In the genomic region with DNA sequence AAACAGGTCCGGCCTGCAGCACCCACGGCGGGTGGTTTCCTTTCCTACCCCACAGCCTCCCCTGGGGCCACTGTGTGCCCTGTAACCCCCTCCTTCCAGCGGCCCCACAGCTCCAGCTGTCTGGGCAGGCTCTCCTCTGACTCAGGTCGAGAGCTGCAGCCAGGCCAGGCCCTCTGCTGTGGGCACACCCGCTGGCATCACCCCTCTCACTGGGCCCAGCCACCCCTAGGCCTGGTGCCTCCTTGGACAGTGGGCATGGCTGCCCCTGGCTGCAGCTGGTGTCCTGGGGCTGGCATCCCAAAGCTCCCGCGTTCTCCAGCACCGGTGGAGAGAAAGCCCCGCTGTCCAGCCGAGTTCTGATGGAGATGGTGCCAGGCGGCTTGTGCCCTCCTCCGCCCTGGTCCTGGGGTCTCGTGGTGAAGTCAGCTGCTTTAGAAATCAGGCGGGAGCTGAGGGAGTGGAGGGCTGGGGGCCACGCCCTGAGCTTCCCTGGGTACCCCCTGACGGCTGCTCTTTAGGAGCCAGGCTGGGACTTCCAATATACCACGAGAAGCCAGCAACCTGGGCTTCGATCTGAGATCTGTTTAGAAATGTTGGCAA, we compare ENCODE assay signal across 20 cellular contexts.
"Had no signal": no experiment of that assay in that cellular context is flagged by ENCODE, and none has a peak within 500 bp of the region (broad histone marks: within the 10 kb centered on the region; RNA-seq: fewer than 3 reads in every experiment).

No MANE protein-coding gene starts in this region.

- H3K4me1 ChIP-seq: foreskin keratinocyte, left lung, pancreas, sigmoid colon had no signal

- H3K27ac Mint-ChIP-seq: activated CD4-positive, alpha-beta T cell treated with anti-CD3 and anti-CD28 coated beads, Interleukin-2, amount 10 ng/mL, durations not matched to agents 7 days and 5 days; activated naive CD4-positive, alpha-beta T cell treated with anti-CD3 and anti-CD28 coated beads, Interleukin-2, amount 10 ng/mL, durations not matched to agents 7 days and 5 days; activated naive CD8-positive, alpha-beta T cell treated with anti-CD3 and anti-CD28 coated beads, Interleukin-2, amount 50 U/mL, for 24 hours; activated T-cell treated with anti-CD3 and anti-CD28 coated beads, Interleukin-2, amount 50 U/mL, for 24 hours; activated T-helper 2 cell treated with anti-CD3 and anti-CD28 coated beads, Interferon-gamma antibody, Interleukin-2, Interleukin-4, amounts not matched to agents 10 μg/mL and 5 μg/mL and 100 μg/mL, durations not matched to agents 14 hours and 24 hours and 36 hours; endodermal cell; naive B cell; stimulated activated naive B cell treated with anti-CD40 and anti-IgM and Interleukin-4, amounts not matched to agents 10 μg/mL and 1 μg/mL and 100 μg/mL, for 72 hours had no signal

- DNase-seq: activated CD4-positive, alpha-beta T cell treated with anti-CD3 and anti-CD28 coated beads, Interleukin-2, amount 10 ng/mL, durations not matched to agents 7 days and 5 days; activated naive CD4-positive, alpha-beta T cell treated with anti-CD3 and anti-CD28 coated beads, Interleukin-2, amount 10 ng/mL, durations not matched to agents 7 days and 5 days; activated naive CD8-positive, alpha-beta T cell treated with anti-CD3 and anti-CD28 coated beads, Interleukin-2, amount 50 U/mL, for 24 hours; anterior cingulate cortex; central memory CD4-positive, alpha-beta T cell; endodermal cell; foreskin keratinocyte; naive B cell; sigmoid colon; stimulated activated CD4-positive, alpha-beta T cell treated with anti-CD3 and anti-CD28 coated beads, Interleukin-4, amount 100 ng/mL, for 24 hours; stimulated activated naive B cell treated with anti-CD40 and anti-IgM and Interleukin-4, amounts not matched to agents 10 μg/mL and 1 μg/mL and 100 μg/mL, for 72 hours; T-helper 1 cell had no signal

- H3K9me3 ChIP-seq: left lung, mucosa of descending colon, pancreas, sigmoid colon, thoracic aorta had no signal

- H3K4me3 ChIP-seq: left lung, mucosa of descending colon, pancreas, sigmoid colon, thoracic aorta had no signal

- H3K4me3 Mint-ChIP-seq: activated CD4-positive, alpha-beta T cell treated with anti-CD3 and anti-CD28 coated beads, Interleukin-2, amount 10 ng/mL, durations not matched to agents 7 days and 5 days; activated naive CD4-positive, alpha-beta T cell treated with anti-CD3 and anti-CD28 coated beads, Interleukin-2, amount 10 ng/mL, durations not matched to agents 7 days and 5 days; activated naive CD8-positive, alpha-beta T cell treated with anti-CD3 and anti-CD28 coated beads, Interleukin-2, amount 50 U/mL, for 24 hours; activated T-cell treated with anti-CD3 and anti-CD28 coated beads, Interleukin-2, amount 50 U/mL, for 24 hours; brain; endodermal cell; naive B cell; stimulated activated naive B cell treated with anti-CD40 and anti-IgM and Interleukin-4, amounts not matched to agents 10 μg/mL and 1 μg/mL and 100 μg/mL, for 72 hours had no signal

- H3K9me3 Mint-ChIP-seq: activated naive CD8-positive, alpha-beta T cell treated with anti-CD3 and anti-CD28 coated beads, Interleukin-2, amount 50 U/mL, for 24 hours; activated T-cell treated with anti-CD3 and anti-CD28 coated beads, Interleukin-2, amount 50 U/mL, for 24 hours; endodermal cell had no signal

- H3K36me3 ChIP-seq: left lung, pancreas, sigmoid colon, thoracic aorta had no signal

- H3K27me3 ChIP-seq: foreskin keratinocyte, pancreas, sigmoid colon had no signal

- H3K27ac ChIP-seq: epithelial cell of prostate, foreskin keratinocyte, left lung, pancreas, sigmoid colon, thoracic aorta had no signal

- H3K36me3 Mint-ChIP-seq: activated naive CD4-positive, alpha-beta T cell treated with anti-CD3 and anti-CD28 coated beads, Interleukin-2, amount 10 ng/mL, durations not matched to agents 7 days and 5 days; brain had no signal

- H3K4me1 Mint-ChIP-seq: activated CD4-positive, alpha-beta T cell treated with anti-CD3 and anti-CD28 coated beads, Interleukin-2, amount 10 ng/mL, durations not matched to agents 7 days and 5 days; activated naive CD4-positive, alpha-beta T cell treated with anti-CD3 and anti-CD28 coated beads, Interleukin-2, amount 10 ng/mL, durations not matched to agents 7 days and 5 days; activated naive CD8-positive, alpha-beta T cell treated with anti-CD3 and anti-CD28 coated beads, Interleukin-2, amount 50 U/mL, for 24 hours; endodermal cell; stimulated activated naive B cell treated with anti-CD40 and anti-IgM and Interleukin-4, amounts not matched to agents 10 μg/mL and 1 μg/mL and 100 μg/mL, for 72 hours had no signal
